In the genomic region with DNA sequence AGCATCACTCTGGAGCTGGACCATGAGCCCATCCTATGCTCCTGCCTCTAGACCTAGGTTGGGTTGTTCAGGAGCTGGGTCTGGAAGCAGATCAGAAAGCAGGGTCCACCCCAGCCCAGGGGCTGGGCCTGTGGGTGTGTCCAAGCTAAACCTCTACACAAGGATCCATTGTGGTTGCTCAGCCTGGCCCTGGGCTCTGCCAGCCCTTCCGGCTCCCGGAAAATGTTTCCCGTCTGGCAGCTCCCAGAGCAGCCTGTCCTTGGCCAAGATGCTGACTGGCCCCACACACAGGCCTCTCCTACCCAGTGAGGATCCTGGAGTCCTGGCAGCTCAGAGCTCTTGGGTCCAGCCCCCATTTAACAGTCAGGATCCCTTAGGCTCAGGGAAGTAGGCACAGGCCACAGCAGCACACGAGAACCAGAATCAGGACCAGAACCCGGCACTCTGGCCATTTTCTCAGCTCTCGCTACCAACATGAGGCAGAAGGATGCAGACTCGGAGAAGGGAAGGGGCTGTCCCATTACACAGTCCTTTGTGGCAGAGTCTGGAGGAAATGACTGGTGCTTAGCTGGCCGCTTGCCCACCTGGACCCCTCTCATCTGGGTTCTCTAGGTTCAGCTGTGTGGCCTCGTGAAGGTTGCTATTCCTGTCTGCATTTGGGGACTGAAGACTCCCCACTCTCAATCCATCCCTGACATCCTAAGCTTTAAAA, we compare ENCODE assay signal across 1 cellular context.
TF ChIP-seq lines count a peak whose summit lies in the region.

No MANE protein-coding gene starts in this region.

TF ChIP-seq in HepG2, 621 proteins besides CTCF, POLR2A, EP300 and RAD21 (continued from another document and continues in another):
- TF ChIP-seq KIAA2018 (CRISPR knock-in tag; IDR thresholded peaks at IDR 0.05; ENCODE audit: borderline replicate concordance): no peak
- no peak for TF ChIP-seq HNRNPK (IDR thresholded peaks at IDR 0.05; ENCODE audit: low read depth, low read length, poor library complexity, severe bottlenecking)
- TF ChIP-seq ZNF563 (CRISPR knock-in tag; IDR thresholded peaks at IDR 0.05): peak; percentile 24; the same call in 1 of the 2 replicates
- no peak for TF ChIP-seq ZFP37 (CRISPR knock-in tag; IDR thresholded peaks at IDR 0.05; ENCODE audit: borderline replicate concordance)
- no peak for TF ChIP-seq WIZ (CRISPR knock-in tag; IDR thresholded peaks at IDR 0.05)
- TF ChIP-seq ARNTL (CRISPR knock-in tag; IDR thresholded peaks at IDR 0.05): no peak
- no peak for TF ChIP-seq TOPORS (CRISPR knock-in tag; IDR thresholded peaks at IDR 0.05)
- TF ChIP-seq, protein P1, sequence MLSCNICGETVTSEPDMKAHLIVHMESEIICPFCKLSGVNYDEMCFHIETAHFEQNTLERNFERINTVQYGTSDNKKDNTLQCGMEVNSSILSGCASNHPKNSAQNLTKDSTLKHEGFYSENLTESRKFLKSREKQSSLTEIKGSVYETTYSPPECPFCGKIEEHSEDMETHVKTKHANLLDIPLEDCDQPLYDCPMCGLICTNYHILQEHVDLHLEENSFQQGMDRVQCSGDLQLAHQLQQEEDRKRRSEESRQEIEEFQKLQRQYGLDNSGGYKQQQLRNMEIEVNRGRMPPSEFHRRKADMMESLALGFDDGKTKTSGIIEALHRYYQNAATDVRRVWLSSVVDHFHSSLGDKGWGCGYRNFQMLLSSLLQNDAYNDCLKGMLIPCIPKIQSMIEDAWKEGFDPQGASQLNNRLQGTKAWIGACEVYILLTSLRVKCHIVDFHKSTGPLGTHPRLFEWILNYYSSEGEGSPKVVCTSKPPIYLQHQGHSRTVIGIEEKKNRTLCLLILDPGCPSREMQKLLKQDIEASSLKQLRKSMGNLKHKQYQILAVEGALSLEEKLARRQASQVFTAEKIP (CRISPR knock-in tag; IDR thresholded peaks at IDR 0.05; ENCODE audit: borderline replicate concordance): no peak
- no peak for TF ChIP-seq NR2C2 (CRISPR knock-in tag; IDR thresholded peaks at IDR 0.05; ENCODE audit: borderline replicate concordance)
- TF ChIP-seq, protein P2, sequence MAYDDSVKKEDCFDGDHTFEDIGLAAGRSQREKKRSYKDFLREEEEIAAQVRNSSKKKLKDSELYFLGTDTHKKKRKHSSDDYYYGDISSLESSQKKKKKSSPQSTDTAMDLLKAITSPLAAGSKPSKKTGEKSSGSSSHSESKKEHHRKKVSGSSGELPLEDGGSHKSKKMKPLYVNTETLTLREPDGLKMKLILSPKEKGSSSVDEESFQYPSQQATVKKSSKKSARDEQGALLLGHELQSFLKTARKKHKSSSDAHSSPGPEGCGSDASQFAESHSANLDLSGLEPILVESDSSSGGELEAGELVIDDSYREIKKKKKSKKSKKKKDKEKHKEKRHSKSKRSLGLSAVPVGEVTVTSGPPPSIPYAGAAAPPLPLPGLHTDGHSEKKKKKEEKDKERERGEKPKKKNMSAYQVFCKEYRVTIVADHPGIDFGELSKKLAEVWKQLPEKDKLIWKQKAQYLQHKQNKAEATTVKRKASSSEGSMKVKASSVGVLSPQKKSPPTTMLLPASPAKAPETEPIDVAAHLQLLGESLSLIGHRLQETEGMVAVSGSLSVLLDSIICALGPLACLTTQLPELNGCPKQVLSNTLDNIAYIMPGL (CRISPR knock-in tag; IDR thresholded peaks at IDR 0.05; ENCODE audit: borderline replicate concordance in 1 of 2, low read depth in 1 of 2): no peak; a peak in 1 of 4 replicates
- 0 out of 2 replicates have a peak, but pooled peaks have one; percentile 28 for TF ChIP-seq ZGPAT (CRISPR knock-in tag; IDR thresholded peaks at IDR 0.05)
- no peak for TF ChIP-seq SP5 (CRISPR knock-in tag; IDR thresholded peaks at IDR 0.05; ENCODE audit: borderline replicate concordance, low read depth)
- no peak for TF ChIP-seq ZNF549 (CRISPR knock-in tag; IDR thresholded peaks at IDR 0.05)
- no peak for TF ChIP-seq PHB2 (IDR thresholded peaks at IDR 0.05; ENCODE audit: partially characterized antibody)
- no peak for TF ChIP-seq HOXA7 (CRISPR knock-in tag; IDR thresholded peaks at IDR 0.05)
- TF ChIP-seq ZNF530 (CRISPR knock-in tag; IDR thresholded peaks at IDR 0.05; ENCODE audit: low read depth): no peak
- TF ChIP-seq ZEB1 (IDR thresholded peaks at IDR 0.05; ENCODE audit: insufficient replicate concordance, low read depth): no peak
- no peak for TF ChIP-seq PBX3 (CRISPR knock-in tag; IDR thresholded peaks at IDR 0.05; ENCODE audit: borderline replicate concordance)
- TF ChIP-seq SP1 (IDR thresholded peaks at IDR 0.05): no peak
- TF ChIP-seq SP1 (CRISPR knock-in tag; IDR thresholded peaks at IDR 0.05): no peak
- TF ChIP-seq KDM5B (CRISPR knock-in tag; IDR thresholded peaks at IDR 0.05; ENCODE audit: borderline replicate concordance): no peak
- no peak for TF ChIP-seq ZNF382 (CRISPR knock-in tag; IDR thresholded peaks at IDR 0.05; ENCODE audit: borderline replicate concordance)
- no peak for TF ChIP-seq ATAD3A (CRISPR knock-in tag; IDR thresholded peaks at IDR 0.05)
- 0 out of 2 replicates have a peak, but pooled peaks have one; percentile 6 for TF ChIP-seq RCOR2 (CRISPR knock-in tag; IDR thresholded peaks at IDR 0.05)
- TF ChIP-seq, protein P3, sequence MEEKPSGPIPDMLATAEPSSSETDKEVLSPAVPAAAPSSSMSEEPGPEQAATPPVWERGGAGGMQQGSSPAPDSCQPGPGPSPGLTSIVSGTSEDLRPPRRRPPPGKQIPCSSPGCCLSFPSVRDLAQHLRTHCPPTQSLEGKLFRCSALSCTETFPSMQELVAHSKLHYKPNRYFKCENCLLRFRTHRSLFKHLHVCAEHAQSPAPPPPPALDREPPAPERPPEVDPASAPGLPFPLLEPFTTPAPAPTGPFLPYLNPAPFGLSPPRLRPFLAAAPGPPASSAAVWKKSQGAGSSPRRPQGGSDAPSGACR (CRISPR knock-in tag; IDR thresholded peaks at IDR 0.05): no peak
- no peak for TF ChIP-seq ZNF878 (CRISPR knock-in tag; IDR thresholded peaks at IDR 0.05)
- TF ChIP-seq, protein P4, sequence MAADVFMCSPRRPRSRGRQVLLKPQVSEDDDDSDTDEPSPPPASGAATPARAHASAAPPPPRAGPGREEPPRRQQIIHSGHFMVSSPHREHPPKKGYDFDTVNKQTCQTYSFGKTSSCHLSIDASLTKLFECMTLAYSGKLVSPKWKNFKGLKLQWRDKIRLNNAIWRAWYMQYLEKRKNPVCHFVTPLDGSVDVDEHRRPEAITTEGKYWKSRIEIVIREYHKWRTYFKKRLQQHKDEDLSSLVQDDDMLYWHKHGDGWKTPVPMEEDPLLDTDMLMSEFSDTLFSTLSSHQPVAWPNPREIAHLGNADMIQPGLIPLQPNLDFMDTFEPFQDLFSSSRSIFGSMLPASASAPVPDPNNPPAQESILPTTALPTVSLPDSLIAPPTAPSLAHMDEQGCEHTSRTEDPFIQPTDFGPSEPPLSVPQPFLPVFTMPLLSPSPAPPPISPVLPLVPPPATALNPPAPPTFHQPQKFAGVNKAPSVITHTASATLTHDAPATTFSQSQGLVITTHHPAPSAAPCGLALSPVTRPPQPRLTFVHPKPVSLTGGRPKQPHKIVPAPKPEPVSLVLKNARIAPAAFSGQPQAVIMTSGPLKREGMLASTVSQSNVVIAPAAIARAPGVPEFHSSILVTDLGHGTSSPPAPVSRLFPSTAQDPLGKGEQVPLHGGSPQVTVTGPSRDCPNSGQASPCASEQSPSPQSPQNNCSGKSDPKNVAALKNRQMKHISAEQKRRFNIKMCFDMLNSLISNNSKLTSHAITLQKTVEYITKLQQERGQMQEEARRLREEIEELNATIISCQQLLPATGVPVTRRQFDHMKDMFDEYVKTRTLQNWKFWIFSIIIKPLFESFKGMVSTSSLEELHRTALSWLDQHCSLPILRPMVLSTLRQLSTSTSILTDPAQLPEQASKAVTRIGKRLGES (CRISPR knock-in tag; IDR thresholded peaks at IDR 0.05; ENCODE audit: borderline replicate concordance): no peak
- no peak for TF ChIP-seq ZMAT5 (CRISPR knock-in tag; IDR thresholded peaks at IDR 0.05; ENCODE audit: borderline replicate concordance, low read depth)
- no peak for TF ChIP-seq GRHL1 (CRISPR knock-in tag; conservative IDR thresholded peaks at IDR 0.05)
- TF ChIP-seq ZNF354B (CRISPR knock-in tag; IDR thresholded peaks at IDR 0.05): no peak
- no peak for TF ChIP-seq KDM2A (CRISPR knock-in tag; IDR thresholded peaks at IDR 0.05; ENCODE audit: borderline replicate concordance, low read depth)
- TF ChIP-seq ZNF225 (CRISPR knock-in tag; IDR thresholded peaks at IDR 0.05): no peak
- peak; percentile 70; the same call in 1 of the 2 replicates for TF ChIP-seq ZNF772 (CRISPR knock-in tag; IDR thresholded peaks at IDR 0.05)
- no peak for TF ChIP-seq CBX1 (IDR thresholded peaks at IDR 0.05; ENCODE audit: low read depth)
- no peak for TF ChIP-seq NFYB (CRISPR knock-in tag; IDR thresholded peaks at IDR 0.05)
